ENCODE assay signal across 16 cellular contexts in the genomic region with DNA sequence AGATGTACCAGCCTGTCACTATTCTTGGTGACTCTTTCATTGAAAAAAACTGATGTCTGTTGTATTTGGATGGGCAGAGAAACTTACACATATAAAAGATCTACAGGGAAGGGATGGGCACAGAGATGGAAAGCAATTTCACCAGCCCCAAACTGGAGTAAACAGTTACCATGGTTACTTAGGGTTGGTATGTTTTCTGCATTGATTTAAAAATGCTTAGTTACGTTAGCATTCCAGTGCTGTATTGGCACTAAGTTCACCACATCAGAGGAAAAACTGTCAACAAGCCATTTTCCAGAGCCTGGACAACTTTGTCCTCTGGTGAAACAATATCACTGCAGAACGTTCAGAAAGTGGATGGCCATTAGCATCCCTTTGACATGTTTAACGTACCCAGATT. TPM values are rescaled to one million over a fixed set of nuclear protein-coding genes. Genes with fewer than 3 reads are reported as not detected.
DNase-seq lines count a peak whose midpoint lies in the region; ATAC-seq and TF ChIP-seq lines count a peak whose summit lies in the region.
"Had no signal": no experiment of that assay in that cellular context is flagged by ENCODE, and none has a peak within 500 bp of the region (broad histone marks: within the 10 kb centered on the region; RNA-seq: fewer than 3 reads in every experiment).

No MANE protein-coding gene starts in this region.

- ATAC-seq in HG03108 (IDR thresholded peaks at IDR 0.05; ENCODE audit: unreplicated experiment), result no peak
- no peak for ATAC-seq in sciatic nerve

- no peak overlapping the region for H3K4me3 ChIP-seq in cardiac fibroblast (replicated peaks in 1 of 2; ENCODE audit: low read depth in 2 of 2, low read length in 2 of 2)
- H3K4me3 ChIP-seq: A549, heart right ventricle had no signal

- intact Hi-C loops in sciatic nerve (cut with DNase I), result no loop called here

- TF ChIP-seq CTCF in cardiac fibroblast (IDR thresholded peaks at IDR 0.05; ENCODE audit: low read depth, low read length), result no peak

- DNase-seq in ACHN, result peak; percentile 40
- DNase-seq in LHCN-M2 (ENCODE audit: low read depth), result peak; percentile 55
- peak; percentile 68 to 86 for DNase-seq in cardiac fibroblast (ENCODE audit: low read depth in 2 of 2)
- DNase-seq in iris pigment epithelial cell (ENCODE audit: low read depth), result peak; percentile 48
- no peak for DNase-seq in GM19238 (ENCODE audit: insufficient read length, low spot score)
- no peak for DNase-seq in pons (ENCODE audit: low spot score)
- DNase-seq in sciatic nerve (ENCODE audit: low spot score), result no peak
- DNase-seq: activated CD4-positive, alpha-beta T cell treated with anti-CD3 and anti-CD28 coated beads for 1 hour; activated CD8-positive, alpha-beta memory T cell treated with anti-CD3 and anti-CD28 coated beads, Interleukin-2, amount 50 U/mL, for 4 hours; activated naive CD4-positive, alpha-beta T cell treated with anti-CD3 and anti-CD28 coated beads, Interleukin-2, amount 10 ng/mL, durations not matched to agents 7 days and 5 days; Caco-2; endodermal cell; heart right ventricle; NCI-H1930 had no signal

- in situ Hi-C loops in ACHN (cut with HindIII; ENCODE audit: low pct_ligation_motif_present, low pct_unique_long_range_greater_than_20kb, low sequenced_read_pairs), result no loop called here

RNA-seq across cellular contexts. Expression of a gene that starts 28.0 kb away (rescaled TPM):
- total RNA-seq in LHCN-M2 (2014; rRNA removed) (13.7 and 15.9 TPM in 2 replicates), sciatic nerve (14.8 TPM)
- 14.6 TPM for polyA plus RNA-seq in LHCN-M2 (2012)

Comparison
In these comparisons a context has a peak if more than half of its experiments do, and no peak if none do; other contexts are left out.
1. DNase-seq: peak in ACHN (single experiment), LHCN-M2 (single experiment), cardiac fibroblast (2 of 2) and iris pigment epithelial cell (single experiment); none in GM19238 (single experiment), pons (single experiment) and sciatic nerve (single experiment).